In genomic region chr3:188689101-188689574, GRCh38 we compare ENCODE assay signal across 14 cellular contexts.
A peak's percentile ranks its signal among the peaks of the same experiment; 100 is the strongest.
DNase-seq lines count a peak whose midpoint lies in the region; ATAC-seq and TF ChIP-seq lines count a peak whose summit lies in the region.
"Had no signal": no experiment of that assay in that cellular context is flagged by ENCODE, and none has a peak within 500 bp of the region (broad histone marks: within the 10 kb centered on the region; RNA-seq: fewer than 3 reads in every experiment).

No MANE protein-coding gene starts in this region.

- peaks cover 23% of the 10 kb centered on the region for H3K4me1 ChIP-seq in body of pancreas
- peaks cover 0 to 9% (median 3%) of the 10 kb centered on the region in 3 donors for H3K4me1 ChIP-seq in skeletal muscle tissue (ENCODE audit: control insufficient read depth in 3 of 3, insufficient read depth in 3 of 3, low read length in 3 of 3)
- H3K4me1 ChIP-seq: colonic mucosa had no signal

- H3K36me3 ChIP-seq in body of pancreas (replicated peaks in 1 of 2; ENCODE audit: insufficient read depth in 1 of 2, low read depth in 2 of 2) = no peaks in the 10 kb centered on the region
- no peaks in the 10 kb centered on the region for H3K36me3 ChIP-seq in skeletal muscle tissue (ENCODE audit: control insufficient read depth in 3 of 3, insufficient read depth in 3 of 3, low read length in 3 of 3)
- H3K36me3 ChIP-seq: colonic mucosa had no signal

- ATAC-seq in body of pancreas (peak; percentile 78), left ventricle myocardium superior (peak; percentile 54), HG02678 (IDR thresholded peaks at IDR 0.05; ENCODE audit: unreplicated experiment) (no peak), GM21528 (IDR thresholded peaks at IDR 0.05; ENCODE audit: low FRiP score, unreplicated experiment) (no peak), GM18502 (IDR thresholded peaks at IDR 0.05; ENCODE audit: poor library complexity, unreplicated experiment) (no peak)

- H3K27ac ChIP-seq in body of pancreas (peak overlapping the region in 2 of 4 donors; percentile 24 to 45), skeletal muscle tissue (ENCODE audit: low read depth, low read length) (peak overlapping the region; percentile 38)
- H3K27ac ChIP-seq: colonic mucosa, HL-60 had no signal

- no peak for TF ChIP-seq POLR2A in body of pancreas (IDR thresholded peaks at IDR 0.05)

- WGBS in body of pancreas, 2 donors = 30 to 39% methylated on average over 2 of the region's 2 CpGs

- TF ChIP-seq CTCF in body of pancreas (IDR thresholded peaks at IDR 0.05) = no peak

- DNase-seq in HCEC 1CT (peak; percentile 75), body of pancreas (peak in 2 of 4 donors; percentile 13 to 22), left ventricle myocardium superior (no peak), NCI-H2171 treated with DMSO at 0.1 percent for 48 hours (lab: John Stamatoyannopoulos, UW) (no peak)
- DNase-seq: activated CD8-positive, alpha-beta memory T cell treated with anti-CD3 and anti-CD28 coated beads, Interleukin-2, amount 50 U/mL, for 48 hours; colonic mucosa; DMS79 treated with DMSO at 0.1 percent for 48 hours; H9; NCI-H2029 had no signal

- no peak overlapping the region for H3K9ac ChIP-seq in skeletal muscle tissue (ENCODE audit: low read depth in 1 of 3, low read length in 3 of 3)

- intact Hi-C loops in body of pancreas (cut with DNase I) (no loop called here), left ventricle myocardium superior (cut with micrococcal nuclease) (no loop called here)

- no peak overlapping the region for H3K4me3 ChIP-seq in body of pancreas
- no peak overlapping the region for H3K4me3 ChIP-seq in skeletal muscle tissue (ENCODE audit: low read length in 3 of 3)
- H3K4me3 ChIP-seq: colonic mucosa had no signal

- H3K27me3 ChIP-seq in body of pancreas (no peaks in the 10 kb centered on the region), skeletal muscle tissue (ENCODE audit: control insufficient read depth in 3 of 3, insufficient read depth in 3 of 3, low read length in 3 of 3) (no peaks in the 10 kb centered on the region)
- H3K27me3 ChIP-seq: colonic mucosa had no signal

- no peaks in the 10 kb centered on the region for H3K9me3 ChIP-seq in body of pancreas
- no peaks in the 10 kb centered on the region for H3K9me3 ChIP-seq in skeletal muscle tissue (ENCODE audit: control insufficient read depth in 3 of 3, low read length in 3 of 3)
- H3K9me3 ChIP-seq: colonic mucosa had no signal

Comparison
In these comparisons a context has a peak if more than half of its experiments do, and no peak if none do; other contexts are left out.
1. ATAC-seq: peak in body of pancreas (single experiment) and left ventricle myocardium superior (single experiment); none in HG02678 (single experiment), GM21528 (single experiment) and GM18502 (single experiment).